ENCODE assay signal across 1 cellular context in the genomic region with DNA sequence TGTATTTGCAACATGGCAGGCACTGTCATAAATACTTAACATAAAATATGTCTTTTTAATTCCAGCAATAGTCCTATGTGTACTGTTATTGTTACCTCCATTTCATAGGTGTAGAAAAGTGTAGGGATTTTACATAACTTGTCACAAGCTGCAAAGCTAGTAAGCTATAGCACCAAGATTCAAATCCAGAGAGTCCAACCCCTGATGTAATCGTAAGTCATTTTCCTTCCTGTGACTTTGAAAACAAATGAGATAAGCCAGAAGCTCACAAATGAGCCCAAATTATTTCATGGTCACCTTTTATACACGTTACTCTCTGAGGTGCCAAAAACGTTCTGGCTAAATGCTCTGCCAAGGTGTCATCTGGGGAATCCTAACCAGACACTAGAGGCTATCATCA.
TF ChIP-seq lines count a peak whose summit lies in the region.

No MANE protein-coding gene starts in this region.

TF ChIP-seq in WTC11, 78 proteins besides CTCF, POLR2A, EP300 and RAD21 (continued from another document):
- TF ChIP-seq, protein P1, sequence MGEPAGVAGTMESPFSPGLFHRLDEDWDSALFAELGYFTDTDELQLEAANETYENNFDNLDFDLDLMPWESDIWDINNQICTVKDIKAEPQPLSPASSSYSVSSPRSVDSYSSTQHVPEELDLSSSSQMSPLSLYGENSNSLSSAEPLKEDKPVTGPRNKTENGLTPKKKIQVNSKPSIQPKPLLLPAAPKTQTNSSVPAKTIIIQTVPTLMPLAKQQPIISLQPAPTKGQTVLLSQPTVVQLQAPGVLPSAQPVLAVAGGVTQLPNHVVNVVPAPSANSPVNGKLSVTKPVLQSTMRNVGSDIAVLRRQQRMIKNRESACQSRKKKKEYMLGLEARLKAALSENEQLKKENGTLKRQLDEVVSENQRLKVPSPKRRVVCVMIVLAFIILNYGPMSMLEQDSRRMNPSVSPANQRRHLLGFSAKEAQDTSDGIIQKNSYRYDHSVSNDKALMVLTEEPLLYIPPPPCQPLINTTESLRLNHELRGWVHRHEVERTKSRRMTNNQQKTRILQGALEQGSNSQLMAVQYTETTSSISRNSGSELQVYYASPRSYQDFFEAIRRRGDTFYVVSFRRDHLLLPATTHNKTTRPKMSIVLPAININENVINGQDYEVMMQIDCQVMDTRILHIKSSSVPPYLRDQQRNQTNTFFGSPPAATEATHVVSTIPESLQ (CRISPR knock-in tag; IDR thresholded peaks at IDR 0.05): no peak
- TF ChIP-seq, protein P2, sequence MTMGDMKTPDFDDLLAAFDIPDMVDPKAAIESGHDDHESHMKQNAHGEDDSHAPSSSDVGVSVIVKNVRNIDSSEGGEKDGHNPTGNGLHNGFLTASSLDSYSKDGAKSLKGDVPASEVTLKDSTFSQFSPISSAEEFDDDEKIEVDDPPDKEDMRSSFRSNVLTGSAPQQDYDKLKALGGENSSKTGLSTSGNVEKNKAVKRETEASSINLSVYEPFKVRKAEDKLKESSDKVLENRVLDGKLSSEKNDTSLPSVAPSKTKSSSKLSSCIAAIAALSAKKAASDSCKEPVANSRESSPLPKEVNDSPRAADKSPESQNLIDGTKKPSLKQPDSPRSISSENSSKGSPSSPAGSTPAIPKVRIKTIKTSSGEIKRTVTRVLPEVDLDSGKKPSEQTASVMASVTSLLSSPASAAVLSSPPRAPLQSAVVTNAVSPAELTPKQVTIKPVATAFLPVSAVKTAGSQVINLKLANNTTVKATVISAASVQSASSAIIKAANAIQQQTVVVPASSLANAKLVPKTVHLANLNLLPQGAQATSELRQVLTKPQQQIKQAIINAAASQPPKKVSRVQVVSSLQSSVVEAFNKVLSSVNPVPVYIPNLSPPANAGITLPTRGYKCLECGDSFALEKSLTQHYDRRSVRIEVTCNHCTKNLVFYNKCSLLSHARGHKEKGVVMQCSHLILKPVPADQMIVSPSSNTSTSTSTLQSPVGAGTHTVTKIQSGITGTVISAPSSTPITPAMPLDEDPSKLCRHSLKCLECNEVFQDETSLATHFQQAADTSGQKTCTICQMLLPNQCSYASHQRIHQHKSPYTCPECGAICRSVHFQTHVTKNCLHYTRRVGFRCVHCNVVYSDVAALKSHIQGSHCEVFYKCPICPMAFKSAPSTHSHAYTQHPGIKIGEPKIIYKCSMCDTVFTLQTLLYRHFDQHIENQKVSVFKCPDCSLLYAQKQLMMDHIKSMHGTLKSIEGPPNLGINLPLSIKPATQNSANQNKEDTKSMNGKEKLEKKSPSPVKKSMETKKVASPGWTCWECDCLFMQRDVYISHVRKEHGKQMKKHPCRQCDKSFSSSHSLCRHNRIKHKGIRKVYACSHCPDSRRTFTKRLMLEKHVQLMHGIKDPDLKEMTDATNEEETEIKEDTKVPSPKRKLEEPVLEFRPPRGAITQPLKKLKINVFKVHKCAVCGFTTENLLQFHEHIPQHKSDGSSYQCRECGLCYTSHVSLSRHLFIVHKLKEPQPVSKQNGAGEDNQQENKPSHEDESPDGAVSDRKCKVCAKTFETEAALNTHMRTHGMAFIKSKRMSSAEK (CRISPR knock-in tag; IDR thresholded peaks at IDR 0.05; ENCODE audit: borderline replicate concordance): no peak
- no peak for TF ChIP-seq PRRX2 (CRISPR knock-in tag; IDR thresholded peaks at IDR 0.05)
- TF ChIP-seq NR1H2 (CRISPR knock-in tag; IDR thresholded peaks at IDR 0.05): no peak
- no peak for TF ChIP-seq ZNF232 (CRISPR knock-in tag; IDR thresholded peaks at IDR 0.05)
- no peak for TF ChIP-seq ZNF396 (CRISPR knock-in tag; IDR thresholded peaks at IDR 0.05; ENCODE audit: borderline replicate concordance)
- TF ChIP-seq EMX1 (CRISPR knock-in tag; IDR thresholded peaks at IDR 0.05): no peak
- no peak for TF ChIP-seq ZNF317 (CRISPR knock-in tag; IDR thresholded peaks at IDR 0.05; ENCODE audit: borderline replicate concordance, low read depth)
- TF ChIP-seq, protein P3, sequence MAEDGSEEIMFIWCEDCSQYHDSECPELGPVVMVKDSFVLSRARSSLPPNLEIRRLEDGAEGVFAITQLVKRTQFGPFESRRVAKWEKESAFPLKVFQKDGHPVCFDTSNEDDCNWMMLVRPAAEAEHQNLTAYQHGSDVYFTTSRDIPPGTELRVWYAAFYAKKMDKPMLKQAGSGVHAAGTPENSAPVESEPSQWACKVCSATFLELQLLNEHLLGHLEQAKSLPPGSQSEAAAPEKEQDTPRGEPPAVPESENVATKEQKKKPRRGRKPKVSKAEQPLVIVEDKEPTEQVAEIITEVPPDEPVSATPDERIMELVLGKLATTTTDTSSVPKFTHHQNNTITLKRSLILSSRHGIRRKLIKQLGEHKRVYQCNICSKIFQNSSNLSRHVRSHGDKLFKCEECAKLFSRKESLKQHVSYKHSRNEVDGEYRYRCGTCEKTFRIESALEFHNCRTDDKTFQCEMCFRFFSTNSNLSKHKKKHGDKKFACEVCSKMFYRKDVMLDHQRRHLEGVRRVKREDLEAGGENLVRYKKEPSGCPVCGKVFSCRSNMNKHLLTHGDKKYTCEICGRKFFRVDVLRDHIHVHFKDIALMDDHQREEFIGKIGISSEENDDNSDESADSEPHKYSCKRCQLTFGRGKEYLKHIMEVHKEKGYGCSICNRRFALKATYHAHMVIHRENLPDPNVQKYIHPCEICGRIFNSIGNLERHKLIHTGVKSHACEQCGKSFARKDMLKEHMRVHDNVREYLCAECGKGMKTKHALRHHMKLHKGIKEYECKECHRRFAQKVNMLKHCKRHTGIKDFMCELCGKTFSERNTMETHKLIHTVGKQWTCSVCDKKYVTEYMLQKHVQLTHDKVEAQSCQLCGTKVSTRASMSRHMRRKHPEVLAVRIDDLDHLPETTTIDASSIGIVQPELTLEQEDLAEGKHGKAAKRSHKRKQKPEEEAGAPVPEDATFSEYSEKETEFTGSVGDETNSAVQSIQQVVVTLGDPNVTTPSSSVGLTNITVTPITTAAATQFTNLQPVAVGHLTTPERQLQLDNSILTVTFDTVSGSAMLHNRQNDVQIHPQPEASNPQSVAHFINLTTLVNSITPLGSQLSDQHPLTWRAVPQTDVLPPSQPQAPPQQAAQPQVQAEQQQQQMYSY (CRISPR knock-in tag; IDR thresholded peaks at IDR 0.05): no peak
- no peak for TF ChIP-seq ZBTB21 (CRISPR knock-in tag; IDR thresholded peaks at IDR 0.05; ENCODE audit: borderline replicate concordance)
